In the genomic region with DNA sequence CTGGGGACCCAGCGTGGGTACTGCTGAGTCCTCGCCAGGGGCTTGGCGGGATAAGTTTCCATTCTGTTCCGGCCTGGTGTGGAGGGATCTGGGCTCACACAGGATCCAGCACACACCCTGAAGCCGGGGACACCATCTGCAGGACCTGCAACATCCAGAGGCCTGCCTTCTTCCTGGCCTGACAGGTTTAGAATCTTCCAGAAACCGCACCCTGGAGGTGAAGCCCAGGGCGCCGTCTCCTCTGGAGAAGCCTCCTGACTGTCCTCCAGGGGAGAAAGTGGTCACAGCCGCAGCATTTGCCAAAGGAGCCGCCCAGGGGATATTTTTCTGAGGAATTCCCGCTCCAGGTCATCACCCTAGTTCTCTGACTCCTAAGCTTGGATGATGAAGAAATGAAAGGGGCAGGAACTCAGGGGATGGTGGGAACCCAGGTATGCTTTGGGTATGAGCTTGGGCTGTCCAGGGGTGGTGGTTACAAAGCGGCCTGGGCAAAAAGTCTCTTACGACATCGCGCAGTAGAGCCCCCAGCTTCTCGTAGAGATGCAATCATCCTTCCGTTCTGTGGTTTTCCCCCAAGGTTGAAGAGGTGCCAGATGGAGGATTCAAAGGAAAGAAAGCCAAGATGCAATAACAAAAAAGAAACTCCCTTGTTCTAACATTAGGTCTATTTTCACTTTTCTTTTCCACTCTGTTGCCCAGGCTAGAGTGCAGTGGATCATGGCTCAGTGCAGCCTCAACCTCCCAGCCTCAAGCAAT, we compare ENCODE assay signal across 10 cellular contexts. TPM values are rescaled to one million over a fixed set of nuclear protein-coding genes. Genes with fewer than 3 reads are reported as not detected.
A peak's percentile ranks its signal among the peaks of the same experiment; 100 is the strongest.
DNase-seq lines count a peak whose midpoint lies in the region; ATAC-seq and TF ChIP-seq lines count a peak whose summit lies in the region.
"Had no signal": no experiment of that assay in that cellular context is flagged by ENCODE, and none has a peak within 500 bp of the region (broad histone marks: within the 10 kb centered on the region; RNA-seq: fewer than 3 reads in every experiment).

No MANE protein-coding gene starts in this region.

- ATAC-seq in gastrocnemius medialis (peak; percentile 56 to 70), HG02973 (IDR thresholded peaks at IDR 0.05; ENCODE audit: unreplicated experiment) (no peak), HG02884 (IDR thresholded peaks at IDR 0.05; ENCODE audit: unreplicated experiment) (no peak)

- intact Hi-C loops in gastrocnemius medialis (cut with DNase I; ENCODE audit: low total_unique reads), result no loop called here

- H3K27me3 ChIP-seq in gastrocnemius medialis, result no peaks in the 10 kb centered on the region
- H3K27me3 ChIP-seq: testis had no signal

- in situ Hi-C loops in gastrocnemius medialis (cut with MboI; ENCODE audit: low sequenced_read_pairs in 4 of 4), result no loop called here

- peak; percentile 90 for DNase-seq in GM04504 (ENCODE audit: low read depth)
- DNase-seq in KG1 (lab: John Stamatoyannopoulos, UW), result peak; percentile 61
- DNase-seq in amniotic epithelial cell (ENCODE audit: low read depth), result peak; percentile 83
- peak in 1 of 2 donors; percentile 50 for DNase-seq in gastrocnemius medialis
- no peak for DNase-seq in mucosa of gallbladder (ENCODE audit: low spot score)
- DNase-seq: activated B cell treated with CpG ODN at 0.5 μM for 24 hours, NCI-H2081, testis had no signal

- no peak for TF ChIP-seq CTCF in gastrocnemius medialis (IDR thresholded peaks at IDR 0.05 in 4 of 5, conservative IDR thresholded peaks at IDR 0.05 in 1 of 5)

- no peaks in the 10 kb centered on the region for H3K9me3 ChIP-seq in gastrocnemius medialis
- H3K9me3 ChIP-seq: testis had no signal

- H3K27ac ChIP-seq in gastrocnemius medialis, result peak overlapping the region; percentile 8 to 66 (median 46)

- H3K36me3 ChIP-seq in gastrocnemius medialis, result no peaks in the 10 kb centered on the region

- H3K4me3 ChIP-seq in gastrocnemius medialis, result no peak overlapping the region
- H3K4me3 ChIP-seq: testis had no signal

- no peaks in the 10 kb centered on the region for H3K4me1 ChIP-seq in gastrocnemius medialis
- H3K4me1 ChIP-seq: testis had no signal

- TF ChIP-seq POLR2A in gastrocnemius medialis (IDR thresholded peaks at IDR 0.05), result no peak

RNA-seq across cellular contexts. Expression of gene CRISPLD2, which starts 9.1 kb away (rescaled TPM):
- total RNA-seq in gastrocnemius medialis, result 10 to 100 TPM; 26.1 to 50.1 (median 39.0) TPM
- 117 TPM for total RNA-seq in mucosa of gallbladder
- total RNA-seq: activated B cell treated with CpG ODN at 0.5 μM for 24 hours had no signal

Comparison
In these comparisons a context has a peak if more than half of its experiments do, and no peak if none do; other contexts are left out.
1. ATAC-seq: peak in gastrocnemius medialis (2 of 2); none in HG02973 (single experiment) and HG02884 (single experiment).